ENCODE assay signal across 8 cellular contexts in the genomic region with DNA sequence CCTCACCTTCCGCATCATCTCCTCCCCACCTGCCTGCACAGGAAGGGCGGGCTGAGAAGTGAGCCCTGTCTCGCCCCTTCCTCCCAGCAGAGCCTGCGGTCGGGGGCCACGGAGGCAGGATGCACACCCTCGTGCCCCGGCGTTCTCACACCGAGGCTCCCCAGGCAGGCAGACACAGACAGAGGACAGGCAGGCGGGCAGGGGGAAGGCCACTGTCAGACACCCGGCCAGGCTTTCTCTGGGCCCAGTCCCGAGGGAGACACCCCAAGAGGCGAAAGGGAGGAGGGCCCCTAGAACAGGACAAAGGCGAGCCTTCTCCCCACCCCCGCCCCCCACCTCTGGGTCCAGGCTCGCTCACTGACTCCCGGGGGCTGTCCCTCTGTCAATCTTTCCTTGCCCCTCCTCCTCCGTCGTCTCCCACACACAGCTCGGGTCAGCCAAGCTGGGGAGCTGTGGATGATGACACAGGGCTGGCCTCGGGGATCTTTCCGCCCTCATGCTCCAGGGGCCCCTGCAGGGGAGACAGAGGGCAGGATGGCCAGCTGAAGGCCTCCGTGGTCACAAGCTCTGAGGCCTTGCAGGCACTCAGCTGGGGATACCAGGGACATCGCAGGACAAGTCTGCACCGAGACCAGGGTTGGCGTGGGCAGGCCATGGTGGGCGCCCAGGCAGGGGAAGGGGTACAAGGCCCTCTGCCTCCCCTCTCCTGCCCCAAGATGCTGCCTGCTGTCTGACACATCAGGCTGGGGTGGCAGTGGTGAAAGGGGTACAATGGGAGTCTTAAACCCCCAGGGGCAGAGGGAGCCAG. TPM values are rescaled to one million over a fixed set of nuclear protein-coding genes. Genes with fewer than 3 reads are reported as not detected.
DNase-seq lines count a peak whose midpoint lies in the region; ATAC-seq and TF ChIP-seq lines count a peak whose summit lies in the region.

No MANE protein-coding gene starts in this region.

- H3K4me3 ChIP-seq in endodermal cell (ENCODE audit: low read length) = no peak overlapping the region

- intact Hi-C loops in Calu3 (cut with micrococcal nuclease; ENCODE audit: unreplicated experiment) = no loop called here

- no peak for TF ChIP-seq CTCF in GM20000 (IDR thresholded peaks at IDR 0.05; ENCODE audit: extremely low read depth, missing control alignments)
- no peak for TF ChIP-seq CTCF in Calu3 (IDR thresholded peaks at IDR 0.05; ENCODE audit: unreplicated experiment)
- no peak for TF ChIP-seq CTCF in endodermal cell (conservative IDR thresholded peaks at IDR 0.05)

- WGBS in endodermal cell (ENCODE audit: insufficient coverage in 1 of 2, insufficient read length in 1 of 2), 2 experiments = 83 to 86% methylated on average over 7 to 28 of the region's 28 CpGs

- no peak overlapping the region for H3K9ac ChIP-seq in endodermal cell (ENCODE audit: extremely low read depth, low read length, poor library complexity, severe bottlenecking)

- H3K4me3 Mint-ChIP-seq in IgD-negative memory B cell (peak overlapping the region; percentile 90 to 97 (median 94)), memory B cell (peak overlapping the region; percentile 91), Calu3 (ENCODE audit: low read depth, unreplicated experiment) (no peak overlapping the region), endodermal cell (no peak overlapping the region)

- H3K27ac ChIP-seq in endodermal cell (ENCODE audit: low read depth, low read length) = no peak overlapping the region

- no peaks in the 10 kb centered on the region for H3K27me3 ChIP-seq in endodermal cell (ENCODE audit: control insufficient read depth, insufficient read depth, low read length, poor library complexity, severe bottlenecking)

- no peaks in the 10 kb centered on the region for H3K9me3 ChIP-seq in endodermal cell (ENCODE audit: control insufficient read depth, low read length)

- peaks cover 2% of the 10 kb centered on the region for H3K36me3 Mint-ChIP-seq in IgD-negative memory B cell
- no peaks in the 10 kb centered on the region for H3K36me3 Mint-ChIP-seq in memory B cell
- H3K36me3 Mint-ChIP-seq in Calu3 (ENCODE audit: insufficient read depth, unreplicated experiment) = peaks cover 8% of the 10 kb centered on the region
- no peaks in the 10 kb centered on the region for H3K36me3 Mint-ChIP-seq in endodermal cell (ENCODE audit: low read depth)

- peak overlapping the region; percentile 96 to 99 (median 98) for H3K27ac Mint-ChIP-seq in IgD-negative memory B cell
- peak overlapping the region; percentile 97 for H3K27ac Mint-ChIP-seq in memory B cell
- H3K27ac Mint-ChIP-seq in Calu3 (ENCODE audit: unreplicated experiment) = no peak overlapping the region
- no peak overlapping the region for H3K27ac Mint-ChIP-seq in endodermal cell

- DNase-seq in Ammon's horn (ENCODE audit: low spot score) (peak; percentile 85), GM20000 (ENCODE audit: low spot score) (peak; percentile 73), memory B cell (ENCODE audit: low spot score in 2 of 2) (peak; percentile 69 to 75), Calu3 (no peak), endodermal cell (no peak)
- DNase-seq in activated naive CD4-positive, alpha-beta T cell (lab: John Stamatoyannopoulos, UW) = peak; percentile 23 to 78 (median 50)
- DNase-seq in stimulated activated CD8-positive, alpha-beta memory T cell treated with anti-CD3 and anti-CD28 coated beads, Interleukin-2, amount 100 ng/mL, for 48 hours (ENCODE audit: low read depth in 2 of 2) = peak; percentile 53 to 62

- BruUV-seq in Calu3 (replicated peaks; lab: Mats Ljungman, UMichigan) = no TSS peak

- ATAC-seq in memory B cell (ENCODE audit: low read depth) = peak; percentile 78

- no peaks in the 10 kb centered on the region for H3K9me3 Mint-ChIP-seq in IgD-negative memory B cell
- H3K9me3 Mint-ChIP-seq in memory B cell = no peaks in the 10 kb centered on the region
- no peaks in the 10 kb centered on the region for H3K9me3 Mint-ChIP-seq in Calu3 (ENCODE audit: low read depth, unreplicated experiment)
- H3K9me3 Mint-ChIP-seq in endodermal cell = no peaks in the 10 kb centered on the region

- H3K4me1 Mint-ChIP-seq in IgD-negative memory B cell = peaks cover 33 to 67% (median 49%) of the 10 kb centered on the region in 3 donors
- H3K4me1 Mint-ChIP-seq in memory B cell = peaks cover 73% of the 10 kb centered on the region
- H3K4me1 Mint-ChIP-seq in Calu3 (ENCODE audit: low read depth, unreplicated experiment) = peaks cover 76% of the 10 kb centered on the region
- H3K4me1 Mint-ChIP-seq in endodermal cell = peaks cover 25% of the 10 kb centered on the region

- H3K4me1 ChIP-seq in endodermal cell (ENCODE audit: control insufficient read depth, insufficient read depth, low read length) = peaks cover 16% of the 10 kb centered on the region

- peaks cover 1% of the 10 kb centered on the region for H3K27me3 Mint-ChIP-seq in IgD-negative memory B cell
- H3K27me3 Mint-ChIP-seq in memory B cell = no peaks in the 10 kb centered on the region
- no peaks in the 10 kb centered on the region for H3K27me3 Mint-ChIP-seq in Calu3 (ENCODE audit: unreplicated experiment)
- no peaks in the 10 kb centered on the region for H3K27me3 Mint-ChIP-seq in endodermal cell (ENCODE audit: insufficient read depth)

- CTCF ChIA-PET in Calu3 (lab: Charles Lee) = interaction anchor here (0.7 to 0.9 kb wide), 3 partner anchors 9 to 14 kb away, joined by 3 to 14 read pairs (median 3); no protein-coding TSS in a partner anchor

- no peaks in the 10 kb centered on the region for H3K36me3 ChIP-seq in endodermal cell (ENCODE audit: control insufficient read depth, insufficient read depth, low read length)

RNA-seq across cellular contexts. Expression of a gene that starts 24.9 kb away (rescaled TPM):
- 175 TPM for polyA plus RNA-seq in IgD-negative memory B cell
- total RNA-seq in Calu3 (2022) (52.8 and 54.7 TPM in 2 replicates), endodermal cell (10 to 100 TPM; 41.7 to 45.9 TPM)
- 51.8 TPM for polyA plus RNA-seq in endodermal cell (2013, experiment 1 of 2)
- 45.1 TPM for polyA plus RNA-seq in endodermal cell (2013, experiment 2 of 2)

Comparison
In these comparisons a context has a peak if more than half of its experiments do, and no peak if none do; other contexts are left out.
1. DNase-seq: peak in Ammon's horn (single experiment), GM20000 (single experiment), activated naive CD4-positive, alpha-beta T cell (4 of 4), memory B cell (2 of 2) and stimulated activated CD8-positive, alpha-beta memory T cell treated with anti-CD3 and anti-CD28 coated beads, Interleukin-2, amount 100 ng/mL, for 48 hours (2 of 2); none in Calu3 (single experiment) and endodermal cell (single experiment).
2. H3K27ac Mint-ChIP-seq: peak in IgD-negative memory B cell (3 of 3) and memory B cell (single experiment); none in Calu3 (single experiment) and endodermal cell (single experiment).
3. H3K4me3 Mint-ChIP-seq: peak in IgD-negative memory B cell (4 of 4) and memory B cell (single experiment); none in Calu3 (single experiment) and endodermal cell (single experiment).